ENCODE assay signal across 1 cellular context in genomic region chr2:42978887-42979415, GRCh38.
TF ChIP-seq lines count a peak whose summit lies in the region.

No MANE protein-coding gene starts in this region.

TF ChIP-seq in HepG2, 621 proteins besides CTCF, POLR2A, EP300 and RAD21 (continued from another document and continues in another):
- TF ChIP-seq, protein P1, sequence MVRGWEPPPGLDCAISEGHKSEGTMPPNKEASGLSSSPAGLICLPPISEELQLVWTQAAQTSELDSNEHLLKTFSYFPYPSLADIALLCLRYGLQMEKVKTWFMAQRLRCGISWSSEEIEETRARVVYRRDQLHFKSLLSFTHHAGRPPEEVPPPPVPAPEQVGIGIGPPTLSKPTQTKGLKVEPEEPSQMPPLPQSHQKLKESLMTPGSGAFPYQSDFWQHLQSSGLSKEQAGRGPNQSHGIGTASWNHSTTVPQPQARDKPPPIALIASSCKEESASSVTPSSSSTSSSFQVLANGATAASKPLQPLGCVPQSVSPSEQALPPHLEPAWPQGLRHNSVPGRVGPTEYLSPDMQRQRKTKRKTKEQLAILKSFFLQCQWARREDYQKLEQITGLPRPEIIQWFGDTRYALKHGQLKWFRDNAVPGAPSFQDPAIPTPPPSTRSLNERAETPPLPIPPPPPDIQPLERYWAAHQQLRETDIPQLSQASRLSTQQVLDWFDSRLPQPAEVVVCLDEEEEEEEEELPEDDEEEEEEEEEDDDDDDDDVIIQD (CRISPR knock-in tag; IDR thresholded peaks at IDR 0.05; ENCODE audit: low read depth): no peak
- TF ChIP-seq NCOA2 (CRISPR knock-in tag; IDR thresholded peaks at IDR 0.05) (no peak), CBX1 (IDR thresholded peaks at IDR 0.05; ENCODE audit: low read depth) (no peak), ZNF792 (CRISPR knock-in tag; IDR thresholded peaks at IDR 0.05) (no peak), ZNF180 (CRISPR knock-in tag; IDR thresholded peaks at IDR 0.05; ENCODE audit: borderline replicate concordance, low read depth) (no peak), KLF13 (CRISPR knock-in tag; IDR thresholded peaks at IDR 0.05) (0 out of 2 replicates have a peak, but pooled peaks have one; percentile 21), SMAD1 (CRISPR knock-in tag; IDR thresholded peaks at IDR 0.05; ENCODE audit: borderline replicate concordance, low read depth) (no peak; the same call in 1 of the 2 replicates), ZNF333 (CRISPR knock-in tag; IDR thresholded peaks at IDR 0.05; ENCODE audit: borderline replicate concordance) (0 out of 2 replicates have a peak, but pooled peaks have one; percentile 59), SATB2 (CRISPR knock-in tag; IDR thresholded peaks at IDR 0.05) (no peak), ZNF451 (CRISPR knock-in tag; IDR thresholded peaks at IDR 0.05) (no peak), POGK (CRISPR knock-in tag; conservative IDR thresholded peaks at IDR 0.05) (no peak), ZNF235 (CRISPR knock-in tag; IDR thresholded peaks at IDR 0.05; ENCODE audit: borderline replicate concordance) (no peak; the same call in 1 of the 2 replicates), SMC3 (IDR thresholded peaks at IDR 0.05; ENCODE audit: low read length) (no peak), FOXC1 (CRISPR knock-in tag; IDR thresholded peaks at IDR 0.05; ENCODE audit: borderline replicate concordance) (no peak), PAF1 (CRISPR knock-in tag; IDR thresholded peaks at IDR 0.05) (no peak), ZNF614 (CRISPR knock-in tag; IDR thresholded peaks at IDR 0.05; ENCODE audit: borderline replicate concordance) (no peak), ZNF766 (CRISPR knock-in tag; IDR thresholded peaks at IDR 0.05; ENCODE audit: borderline replicate concordance) (no peak), ARHGAP35 (CRISPR knock-in tag; IDR thresholded peaks at IDR 0.05; ENCODE audit: borderline replicate concordance) (no peak), MXI1 (IDR thresholded peaks at IDR 0.05; ENCODE audit: borderline replicate concordance, low read depth, low read length) (no peak), TRIM22 (IDR thresholded peaks at IDR 0.05) (no peak), GFI1 (CRISPR knock-in tag; IDR thresholded peaks at IDR 0.05; ENCODE audit: borderline replicate concordance) (no peak), ZEB1 (IDR thresholded peaks at IDR 0.05; ENCODE audit: insufficient replicate concordance, low read depth) (no peak), HCFC1 (IDR thresholded peaks at IDR 0.05; ENCODE audit: low read depth, low read length) (no peak), ZNF605 (CRISPR knock-in tag; IDR thresholded peaks at IDR 0.05) (no peak), NFE2L2 (IDR thresholded peaks at IDR 0.05; ENCODE audit: low read length) (no peak), TSC22D2 (CRISPR knock-in tag; IDR thresholded peaks at IDR 0.05; ENCODE audit: borderline replicate concordance) (no peak), MBD4 (IDR thresholded peaks at IDR 0.05; ENCODE audit: borderline replicate concordance, low read length) (no peak), KLF11 (CRISPR knock-in tag; IDR thresholded peaks at IDR 0.05) (no peak), NFE2 (CRISPR knock-in tag; IDR thresholded peaks at IDR 0.05) (no peak), NFKBIZ (CRISPR knock-in tag; IDR thresholded peaks at IDR 0.05) (no peak; the same call in 1 of the 2 replicates), E2F1 (CRISPR knock-in tag; IDR thresholded peaks at IDR 0.05) (no peak), SNRNP70 (IDR thresholded peaks at IDR 0.05; ENCODE audit: low read depth, low read length) (no peak), ZNF354B (CRISPR knock-in tag; IDR thresholded peaks at IDR 0.05) (no peak), THYN1 (CRISPR knock-in tag; IDR thresholded peaks at IDR 0.05; ENCODE audit: borderline replicate concordance, low read depth) (no peak; the same call in 1 of the 2 replicates), HOXA3 (CRISPR knock-in tag; IDR thresholded peaks at IDR 0.05) (no peak), HNRNPL (IDR thresholded peaks at IDR 0.05; ENCODE audit: low read depth, low read length) (no peak), HMGXB4 (CRISPR knock-in tag; IDR thresholded peaks at IDR 0.05; ENCODE audit: borderline replicate concordance in 1 of 2, low read depth in 1 of 2) (no peak), MIER2 (CRISPR knock-in tag; IDR thresholded peaks at IDR 0.05) (no peak), ZNF652 (CRISPR knock-in tag; IDR thresholded peaks at IDR 0.05; ENCODE audit: borderline replicate concordance, low read depth) (no peak), ZNF629 (CRISPR knock-in tag; conservative IDR thresholded peaks at IDR 0.05) (no peak), ZNF121 (CRISPR knock-in tag; IDR thresholded peaks at IDR 0.05) (no peak), ZNF260 (CRISPR knock-in tag; IDR thresholded peaks at IDR 0.05; ENCODE audit: borderline replicate concordance, low read depth) (no peak), ZNF275 (CRISPR knock-in tag; IDR thresholded peaks at IDR 0.05; ENCODE audit: borderline replicate concordance) (no peak)
- TF ChIP-seq, protein P2, sequence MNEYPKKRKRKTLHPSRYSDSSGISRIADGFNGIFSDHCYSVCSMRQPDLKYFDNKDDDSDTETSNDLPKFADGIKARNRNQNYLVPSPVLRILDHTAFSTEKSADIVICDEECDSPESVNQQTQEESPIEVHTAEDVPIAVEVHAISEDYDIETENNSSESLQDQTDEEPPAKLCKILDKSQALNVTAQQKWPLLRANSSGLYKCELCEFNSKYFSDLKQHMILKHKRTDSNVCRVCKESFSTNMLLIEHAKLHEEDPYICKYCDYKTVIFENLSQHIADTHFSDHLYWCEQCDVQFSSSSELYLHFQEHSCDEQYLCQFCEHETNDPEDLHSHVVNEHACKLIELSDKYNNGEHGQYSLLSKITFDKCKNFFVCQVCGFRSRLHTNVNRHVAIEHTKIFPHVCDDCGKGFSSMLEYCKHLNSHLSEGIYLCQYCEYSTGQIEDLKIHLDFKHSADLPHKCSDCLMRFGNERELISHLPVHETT (CRISPR knock-in tag; conservative IDR thresholded peaks at IDR 0.05): no peak
- TF ChIP-seq, protein P3, sequence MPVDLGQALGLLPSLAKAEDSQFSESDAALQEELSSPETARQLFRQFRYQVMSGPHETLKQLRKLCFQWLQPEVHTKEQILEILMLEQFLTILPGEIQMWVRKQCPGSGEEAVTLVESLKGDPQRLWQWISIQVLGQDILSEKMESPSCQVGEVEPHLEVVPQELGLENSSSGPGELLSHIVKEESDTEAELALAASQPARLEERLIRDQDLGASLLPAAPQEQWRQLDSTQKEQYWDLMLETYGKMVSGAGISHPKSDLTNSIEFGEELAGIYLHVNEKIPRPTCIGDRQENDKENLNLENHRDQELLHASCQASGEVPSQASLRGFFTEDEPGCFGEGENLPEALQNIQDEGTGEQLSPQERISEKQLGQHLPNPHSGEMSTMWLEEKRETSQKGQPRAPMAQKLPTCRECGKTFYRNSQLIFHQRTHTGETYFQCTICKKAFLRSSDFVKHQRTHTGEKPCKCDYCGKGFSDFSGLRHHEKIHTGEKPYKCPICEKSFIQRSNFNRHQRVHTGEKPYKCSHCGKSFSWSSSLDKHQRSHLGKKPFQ (CRISPR knock-in tag; IDR thresholded peaks at IDR 0.05; ENCODE audit: insufficient replicate concordance): peak; percentile 40
- TF ChIP-seq, protein P4, sequence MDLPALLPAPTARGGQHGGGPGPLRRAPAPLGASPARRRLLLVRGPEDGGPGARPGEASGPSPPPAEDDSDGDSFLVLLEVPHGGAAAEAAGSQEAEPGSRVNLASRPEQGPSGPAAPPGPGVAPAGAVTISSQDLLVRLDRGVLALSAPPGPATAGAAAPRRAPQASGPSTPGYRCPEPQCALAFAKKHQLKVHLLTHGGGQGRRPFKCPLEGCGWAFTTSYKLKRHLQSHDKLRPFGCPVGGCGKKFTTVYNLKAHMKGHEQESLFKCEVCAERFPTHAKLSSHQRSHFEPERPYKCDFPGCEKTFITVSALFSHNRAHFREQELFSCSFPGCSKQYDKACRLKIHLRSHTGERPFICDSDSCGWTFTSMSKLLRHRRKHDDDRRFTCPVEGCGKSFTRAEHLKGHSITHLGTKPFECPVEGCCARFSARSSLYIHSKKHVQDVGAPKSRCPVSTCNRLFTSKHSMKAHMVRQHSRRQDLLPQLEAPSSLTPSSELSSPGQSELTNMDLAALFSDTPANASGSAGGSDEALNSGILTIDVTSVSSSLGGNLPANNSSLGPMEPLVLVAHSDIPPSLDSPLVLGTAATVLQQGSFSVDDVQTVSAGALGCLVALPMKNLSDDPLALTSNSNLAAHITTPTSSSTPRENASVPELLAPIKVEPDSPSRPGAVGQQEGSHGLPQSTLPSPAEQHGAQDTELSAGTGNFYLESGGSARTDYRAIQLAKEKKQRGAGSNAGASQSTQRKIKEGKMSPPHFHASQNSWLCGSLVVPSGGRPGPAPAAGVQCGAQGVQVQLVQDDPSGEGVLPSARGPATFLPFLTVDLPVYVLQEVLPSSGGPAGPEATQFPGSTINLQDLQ (CRISPR knock-in tag; IDR thresholded peaks at IDR 0.05): peak; percentile 10; the same call in 1 of the 2 replicates
- TF ChIP-seq, protein P5, sequence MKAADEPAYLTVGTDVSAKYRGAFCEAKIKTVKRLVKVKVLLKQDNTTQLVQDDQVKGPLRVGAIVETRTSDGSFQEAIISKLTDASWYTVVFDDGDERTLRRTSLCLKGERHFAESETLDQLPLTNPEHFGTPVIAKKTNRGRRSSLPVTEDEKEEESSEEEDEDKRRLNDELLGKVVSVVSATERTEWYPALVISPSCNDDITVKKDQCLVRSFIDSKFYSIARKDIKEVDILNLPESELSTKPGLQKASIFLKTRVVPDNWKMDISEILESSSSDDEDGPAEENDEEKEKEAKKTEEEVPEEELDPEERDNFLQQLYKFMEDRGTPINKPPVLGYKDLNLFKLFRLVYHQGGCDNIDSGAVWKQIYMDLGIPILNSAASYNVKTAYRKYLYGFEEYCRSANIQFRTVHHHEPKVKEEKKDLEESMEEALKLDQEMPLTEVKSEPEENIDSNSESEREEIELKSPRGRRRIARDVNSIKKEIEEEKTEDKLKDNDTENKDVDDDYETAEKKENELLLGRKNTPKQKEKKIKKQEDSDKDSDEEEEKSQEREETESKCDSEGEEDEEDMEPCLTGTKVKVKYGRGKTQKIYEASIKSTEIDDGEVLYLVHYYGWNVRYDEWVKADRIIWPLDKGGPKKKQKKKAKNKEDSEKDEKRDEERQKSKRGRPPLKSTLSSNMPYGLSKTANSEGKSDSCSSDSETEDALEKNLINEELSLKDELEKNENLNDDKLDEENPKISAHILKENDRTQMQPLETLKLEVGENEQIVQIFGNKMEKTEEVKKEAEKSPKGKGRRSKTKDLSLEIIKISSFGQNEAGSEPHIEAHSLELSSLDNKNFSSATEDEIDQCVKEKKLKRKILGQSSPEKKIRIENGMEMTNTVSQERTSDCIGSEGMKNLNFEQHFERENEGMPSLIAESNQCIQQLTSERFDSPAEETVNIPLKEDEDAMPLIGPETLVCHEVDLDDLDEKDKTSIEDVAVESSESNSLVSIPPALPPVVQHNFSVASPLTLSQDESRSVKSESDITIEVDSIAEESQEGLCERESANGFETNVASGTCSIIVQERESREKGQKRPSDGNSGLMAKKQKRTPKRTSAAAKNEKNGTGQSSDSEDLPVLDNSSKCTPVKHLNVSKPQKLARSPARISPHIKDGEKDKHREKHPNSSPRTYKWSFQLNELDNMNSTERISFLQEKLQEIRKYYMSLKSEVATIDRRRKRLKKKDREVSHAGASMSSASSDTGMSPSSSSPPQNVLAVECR (CRISPR knock-in tag; IDR thresholded peaks at IDR 0.05; ENCODE audit: borderline replicate concordance): no peak
